Comparison of ENCODE assay signal across 20 cellular contexts in genomic region chr10:131448883-131449282, GRCh38.
"Had no signal": no experiment of that assay in that cellular context is flagged by ENCODE, and none has a peak within 500 bp of the region (broad histone marks: within the 10 kb centered on the region; RNA-seq: fewer than 3 reads in every experiment).

No MANE protein-coding gene starts in this region.

- DNase-seq: KBM-7, MV-4-11, NCI-H1048, NCI-H1105, NCI-H1417, NCI-H1436 treated with DMSO at 0.1 percent for 48 hours, NCI-H187, NCI-H2029, NCI-H2081 treated with DMSO at 0.1 percent for 48 hours, NCI-H2171, NCI-H226, NCI-H446, NCI-H510A, NCI-H524 treated with DMSO at 0.1 percent for 48 hours, NCI-H69, NCI-H774, SHP77, SK-N-SH, SW 1271 had no signal

- H3K27ac ChIP-seq: RWPE1 had no signal

- H3K9me3 ChIP-seq: SK-N-SH had no signal
